1 cellular context compared by ENCODE assay signal in the genomic region with DNA sequence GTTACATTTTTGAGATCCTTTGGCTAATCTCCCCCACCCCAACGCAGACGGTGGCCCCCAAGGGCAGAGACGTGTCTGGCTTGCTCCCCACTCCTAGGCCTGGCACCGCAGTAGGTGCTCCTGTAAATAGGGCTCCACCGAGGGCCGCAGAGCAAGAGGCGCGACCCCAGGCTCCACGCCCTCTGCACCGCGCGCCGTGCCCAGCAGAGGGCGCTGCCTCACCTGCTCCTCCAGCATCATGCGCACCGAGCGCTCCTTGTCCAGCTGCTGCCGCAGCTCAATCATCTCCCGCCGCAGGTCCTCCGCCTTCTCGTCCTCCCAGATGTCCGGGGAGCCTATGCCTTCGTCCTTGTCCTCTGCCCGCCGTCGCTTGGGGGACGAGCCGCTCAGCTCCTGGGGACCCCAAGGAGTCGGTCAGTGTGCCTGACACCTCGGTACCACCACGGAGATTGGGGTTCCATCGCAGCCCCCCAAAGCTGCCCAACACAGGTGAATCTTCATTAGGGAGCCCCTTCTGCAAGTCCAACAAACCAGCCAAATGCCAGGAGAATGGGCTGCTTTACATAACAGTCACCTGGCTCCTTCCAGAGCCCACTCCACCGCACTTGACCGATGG.
TF ChIP-seq lines count a peak whose summit lies in the region.

No MANE protein-coding gene starts in this region.

TF ChIP-seq in K562, 482 proteins besides CTCF, POLR2A, EP300 and RAD21 (continued from another document and continues in another):
- TF ChIP-seq, protein P1, sequence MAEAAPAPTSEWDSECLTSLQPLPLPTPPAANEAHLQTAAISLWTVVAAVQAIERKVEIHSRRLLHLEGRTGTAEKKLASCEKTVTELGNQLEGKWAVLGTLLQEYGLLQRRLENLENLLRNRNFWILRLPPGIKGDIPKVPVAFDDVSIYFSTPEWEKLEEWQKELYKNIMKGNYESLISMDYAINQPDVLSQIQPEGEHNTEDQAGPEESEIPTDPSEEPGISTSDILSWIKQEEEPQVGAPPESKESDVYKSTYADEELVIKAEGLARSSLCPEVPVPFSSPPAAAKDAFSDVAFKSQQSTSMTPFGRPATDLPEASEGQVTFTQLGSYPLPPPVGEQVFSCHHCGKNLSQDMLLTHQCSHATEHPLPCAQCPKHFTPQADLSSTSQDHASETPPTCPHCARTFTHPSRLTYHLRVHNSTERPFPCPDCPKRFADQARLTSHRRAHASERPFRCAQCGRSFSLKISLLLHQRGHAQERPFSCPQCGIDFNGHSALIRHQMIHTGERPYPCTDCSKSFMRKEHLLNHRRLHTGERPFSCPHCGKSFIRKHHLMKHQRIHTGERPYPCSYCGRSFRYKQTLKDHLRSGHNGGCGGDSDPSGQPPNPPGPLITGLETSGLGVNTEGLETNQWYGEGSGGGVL (CRISPR knock-in tag; IDR thresholded peaks at IDR 0.05): no peak
- peak in 2 of 3 experiments; percentile 10 to 28 for TF ChIP-seq YY1 (IDR thresholded peaks at IDR 0.05; ENCODE audit: borderline replicate concordance in 1 of 3, control insufficient read depth in 1 of 3, extremely low read depth in 1 of 3, insufficient read depth in 3 of 3, insufficient read length in 1 of 3, insufficient replicate concordance in 2 of 3, low read depth in 1 of 3, low read length in 2 of 3)
- no peak for TF ChIP-seq ZNF79 (CRISPR knock-in tag; IDR thresholded peaks at IDR 0.05; ENCODE audit: low read depth)
- no peak for TF ChIP-seq SETDB1 (IDR thresholded peaks at IDR 0.05; ENCODE audit: low read length)
- TF ChIP-seq MEIS2 (IDR thresholded peaks at IDR 0.05; ENCODE audit: partially characterized antibody): peak; percentile 41
- TF ChIP-seq ETV5 (CRISPR knock-in tag; IDR thresholded peaks at IDR 0.05; ENCODE audit: low read depth): no peak
- no peak for TF ChIP-seq ILK (tag; IDR thresholded peaks at IDR 0.05; ENCODE audit: borderline replicate concordance, low read depth)
- 0 out of 4 replicates have a peak, but pooled peaks of 1 of the 2 experiments have one; percentile 19 for TF ChIP-seq RCOR1 (IDR thresholded peaks at IDR 0.05; ENCODE audit: borderline replicate concordance in 1 of 2, low read depth in 2 of 2, low read length in 2 of 2)
- TF ChIP-seq, protein P2, sequence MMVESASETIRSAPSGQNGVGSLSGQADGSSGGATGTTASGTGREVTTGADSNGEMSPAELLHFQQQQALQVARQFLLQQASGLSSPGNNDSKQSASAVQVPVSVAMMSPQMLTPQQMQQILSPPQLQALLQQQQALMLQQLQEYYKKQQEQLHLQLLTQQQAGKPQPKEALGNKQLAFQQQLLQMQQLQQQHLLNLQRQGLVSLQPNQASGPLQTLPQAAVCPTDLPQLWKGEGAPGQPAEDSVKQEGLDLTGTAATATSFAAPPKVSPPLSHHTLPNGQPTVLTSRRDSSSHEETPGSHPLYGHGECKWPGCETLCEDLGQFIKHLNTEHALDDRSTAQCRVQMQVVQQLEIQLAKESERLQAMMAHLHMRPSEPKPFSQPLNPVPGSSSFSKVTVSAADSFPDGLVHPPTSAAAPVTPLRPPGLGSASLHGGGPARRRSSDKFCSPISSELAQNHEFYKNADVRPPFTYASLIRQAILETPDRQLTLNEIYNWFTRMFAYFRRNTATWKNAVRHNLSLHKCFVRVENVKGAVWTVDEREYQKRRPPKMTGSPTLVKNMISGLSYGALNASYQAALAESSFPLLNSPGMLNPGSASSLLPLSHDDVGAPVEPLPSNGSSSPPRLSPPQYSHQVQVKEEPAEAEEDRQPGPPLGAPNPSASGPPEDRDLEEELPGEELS (CRISPR knock-in tag; IDR thresholded peaks at IDR 0.05; ENCODE audit: borderline replicate concordance): no peak
- TF ChIP-seq, protein P3, sequence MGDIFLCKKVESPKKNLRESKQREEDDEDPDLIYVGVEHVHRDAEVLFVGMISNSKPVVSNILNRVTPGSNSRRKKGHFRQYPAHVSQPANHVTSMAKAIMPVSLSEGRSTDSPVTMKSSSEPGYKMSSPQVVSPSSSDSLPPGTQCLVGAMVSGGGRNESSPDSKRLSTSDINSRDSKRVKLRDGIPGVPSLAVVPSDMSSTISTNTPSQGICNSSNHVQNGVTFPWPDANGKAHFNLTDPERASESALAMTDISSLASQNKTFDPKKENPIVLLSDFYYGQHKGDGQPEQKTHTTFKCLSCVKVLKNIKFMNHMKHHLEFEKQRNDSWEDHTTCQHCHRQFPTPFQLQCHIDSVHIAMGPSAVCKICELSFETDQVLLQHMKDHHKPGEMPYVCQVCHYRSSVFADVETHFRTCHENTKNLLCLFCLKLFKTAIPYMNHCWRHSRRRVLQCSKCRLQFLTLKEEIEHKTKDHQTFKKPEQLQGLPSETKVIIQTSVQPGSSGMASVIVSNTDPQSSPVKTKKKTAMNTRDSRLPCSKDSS (IDR thresholded peaks at IDR 0.05; ENCODE audit: low read depth, partially characterized antibody): no peak
- no peak for TF ChIP-seq MYNN (IDR thresholded peaks at IDR 0.05)
- no peak for TF ChIP-seq MYNN (CRISPR knock-in tag; IDR thresholded peaks at IDR 0.05)
- TF ChIP-seq NRF1 (conservative IDR thresholded peaks at IDR 0.05 in 1 of 2, IDR thresholded peaks at IDR 0.05 in 1 of 2): 0 out of 4 replicates have a peak, but pooled peaks have one; percentile 21 to 23
- no peak for TF ChIP-seq HDAC6 (IDR thresholded peaks at IDR 0.05; ENCODE audit: low read depth, low read length)
- TF ChIP-seq RNF2 (IDR thresholded peaks at IDR 0.05): no peak
- TF ChIP-seq PTTG1 (tag; IDR thresholded peaks at IDR 0.05; ENCODE audit: low read depth): no peak
- TF ChIP-seq RBFOX2 (IDR thresholded peaks at IDR 0.05; ENCODE audit: low read depth, low read length): 0 out of 2 replicates have a peak, but pooled peaks have one; percentile 16
- TF ChIP-seq ZNF217 (CRISPR knock-in tag; IDR thresholded peaks at IDR 0.05): no peak
- TF ChIP-seq, protein P4, sequence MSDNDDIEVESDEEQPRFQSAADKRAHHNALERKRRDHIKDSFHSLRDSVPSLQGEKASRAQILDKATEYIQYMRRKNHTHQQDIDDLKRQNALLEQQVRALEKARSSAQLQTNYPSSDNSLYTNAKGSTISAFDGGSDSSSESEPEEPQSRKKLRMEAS (CRISPR knock-in tag; IDR thresholded peaks at IDR 0.05): peak; percentile 38; the same call in 1 of the 2 replicates
- TF ChIP-seq KHSRP (IDR thresholded peaks at IDR 0.05): no peak
- no peak for TF ChIP-seq FOSL1 (tag; conservative IDR thresholded peaks at IDR 0.05)
- TF ChIP-seq, protein P5, sequence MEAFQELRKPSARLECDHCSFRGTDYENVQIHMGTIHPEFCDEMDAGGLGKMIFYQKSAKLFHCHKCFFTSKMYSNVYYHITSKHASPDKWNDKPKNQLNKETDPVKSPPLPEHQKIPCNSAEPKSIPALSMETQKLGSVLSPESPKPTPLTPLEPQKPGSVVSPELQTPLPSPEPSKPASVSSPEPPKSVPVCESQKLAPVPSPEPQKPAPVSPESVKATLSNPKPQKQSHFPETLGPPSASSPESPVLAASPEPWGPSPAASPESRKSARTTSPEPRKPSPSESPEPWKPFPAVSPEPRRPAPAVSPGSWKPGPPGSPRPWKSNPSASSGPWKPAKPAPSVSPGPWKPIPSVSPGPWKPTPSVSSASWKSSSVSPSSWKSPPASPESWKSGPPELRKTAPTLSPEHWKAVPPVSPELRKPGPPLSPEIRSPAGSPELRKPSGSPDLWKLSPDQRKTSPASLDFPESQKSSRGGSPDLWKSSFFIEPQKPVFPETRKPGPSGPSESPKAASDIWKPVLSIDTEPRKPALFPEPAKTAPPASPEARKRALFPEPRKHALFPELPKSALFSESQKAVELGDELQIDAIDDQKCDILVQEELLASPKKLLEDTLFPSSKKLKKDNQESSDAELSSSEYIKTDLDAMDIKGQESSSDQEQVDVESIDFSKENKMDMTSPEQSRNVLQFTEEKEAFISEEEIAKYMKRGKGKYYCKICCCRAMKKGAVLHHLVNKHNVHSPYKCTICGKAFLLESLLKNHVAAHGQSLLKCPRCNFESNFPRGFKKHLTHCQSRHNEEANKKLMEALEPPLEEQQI (IDR thresholded peaks at IDR 0.05): no peak
- TF ChIP-seq CREM (IDR thresholded peaks at IDR 0.05; ENCODE audit: low read depth): peak; percentile 58
- TF ChIP-seq HNRNPH1 (optimal IDR thresholded peaks at IDR 0.05; ENCODE audit: low read depth, low read length): no peak
- no peak for TF ChIP-seq TBP (optimal IDR thresholded peaks at IDR 0.05; ENCODE audit: low read depth, low read length)
- TF ChIP-seq, protein P6, sequence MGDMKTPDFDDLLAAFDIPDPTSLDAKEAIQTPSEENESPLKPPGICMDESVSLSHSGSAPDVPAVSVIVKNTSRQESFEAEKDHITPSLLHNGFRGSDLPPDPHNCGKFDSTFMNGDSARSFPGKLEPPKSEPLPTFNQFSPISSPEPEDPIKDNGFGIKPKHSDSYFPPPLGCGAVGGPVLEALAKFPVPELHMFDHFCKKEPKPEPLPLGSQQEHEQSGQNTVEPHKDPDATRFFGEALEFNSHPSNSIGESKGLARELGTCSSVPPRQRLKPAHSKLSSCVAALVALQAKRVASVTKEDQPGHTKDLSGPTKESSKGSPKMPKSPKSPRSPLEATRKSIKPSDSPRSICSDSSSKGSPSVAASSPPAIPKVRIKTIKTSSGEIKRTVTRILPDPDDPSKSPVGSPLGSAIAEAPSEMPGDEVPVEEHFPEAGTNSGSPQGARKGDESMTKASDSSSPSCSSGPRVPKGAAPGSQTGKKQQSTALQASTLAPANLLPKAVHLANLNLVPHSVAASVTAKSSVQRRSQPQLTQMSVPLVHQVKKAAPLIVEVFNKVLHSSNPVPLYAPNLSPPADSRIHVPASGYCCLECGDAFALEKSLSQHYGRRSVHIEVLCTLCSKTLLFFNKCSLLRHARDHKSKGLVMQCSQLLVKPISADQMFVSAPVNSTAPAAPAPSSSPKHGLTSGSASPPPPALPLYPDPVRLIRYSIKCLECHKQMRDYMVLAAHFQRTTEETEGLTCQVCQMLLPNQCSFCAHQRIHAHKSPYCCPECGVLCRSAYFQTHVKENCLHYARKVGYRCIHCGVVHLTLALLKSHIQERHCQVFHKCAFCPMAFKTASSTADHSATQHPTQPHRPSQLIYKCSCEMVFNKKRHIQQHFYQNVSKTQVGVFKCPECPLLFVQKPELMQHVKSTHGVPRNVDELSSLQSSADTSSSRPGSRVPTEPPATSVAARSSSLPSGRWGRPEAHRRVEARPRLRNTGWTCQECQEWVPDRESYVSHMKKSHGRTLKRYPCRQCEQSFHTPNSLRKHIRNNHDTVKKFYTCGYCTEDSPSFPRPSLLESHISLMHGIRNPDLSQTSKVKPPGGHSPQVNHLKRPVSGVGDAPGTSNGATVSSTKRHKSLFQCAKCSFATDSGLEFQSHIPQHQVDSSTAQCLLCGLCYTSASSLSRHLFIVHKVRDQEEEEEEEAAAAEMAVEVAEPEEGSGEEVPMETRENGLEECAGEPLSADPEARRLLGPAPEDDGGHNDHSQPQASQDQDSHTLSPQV (IDR thresholded peaks at IDR 0.05): no peak
- TF ChIP-seq ZNF274 (IDR thresholded peaks at IDR 0.05; ENCODE audit: borderline replicate concordance, low read depth, low read length): no peak
- no peak for TF ChIP-seq RFX1 (IDR thresholded peaks at IDR 0.05)
- no peak for TF ChIP-seq ZNF785 (CRISPR knock-in tag; IDR thresholded peaks at IDR 0.05)
- no peak for TF ChIP-seq ZNF699 (CRISPR knock-in tag; IDR thresholded peaks at IDR 0.05; ENCODE audit: insufficient replicate concordance)
- TF ChIP-seq POLR2H (tag; IDR thresholded peaks at IDR 0.05; ENCODE audit: low read depth): no peak
- no peak for TF ChIP-seq ZNF384 (IDR thresholded peaks at IDR 0.05; ENCODE audit: low read depth, low read length)
- TF ChIP-seq, protein P7, sequence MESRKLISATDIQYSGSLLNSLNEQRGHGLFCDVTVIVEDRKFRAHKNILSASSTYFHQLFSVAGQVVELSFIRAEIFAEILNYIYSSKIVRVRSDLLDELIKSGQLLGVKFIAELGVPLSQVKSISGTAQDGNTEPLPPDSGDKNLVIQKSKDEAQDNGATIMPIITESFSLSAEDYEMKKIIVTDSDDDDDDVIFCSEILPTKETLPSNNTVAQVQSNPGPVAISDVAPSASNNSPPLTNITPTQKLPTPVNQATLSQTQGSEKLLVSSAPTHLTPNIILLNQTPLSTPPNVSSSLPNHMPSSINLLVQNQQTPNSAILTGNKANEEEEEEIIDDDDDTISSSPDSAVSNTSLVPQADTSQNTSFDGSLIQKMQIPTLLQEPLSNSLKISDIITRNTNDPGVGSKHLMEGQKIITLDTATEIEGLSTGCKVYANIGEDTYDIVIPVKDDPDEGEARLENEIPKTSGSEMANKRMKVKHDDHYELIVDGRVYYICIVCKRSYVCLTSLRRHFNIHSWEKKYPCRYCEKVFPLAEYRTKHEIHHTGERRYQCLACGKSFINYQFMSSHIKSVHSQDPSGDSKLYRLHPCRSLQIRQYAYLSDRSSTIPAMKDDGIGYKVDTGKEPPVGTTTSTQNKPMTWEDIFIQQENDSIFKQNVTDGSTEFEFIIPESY (CRISPR knock-in tag; IDR thresholded peaks at IDR 0.05): peak; percentile 100
- peak in 1 of 2 experiments; percentile 17; a peak in 1 of 3 replicates for TF ChIP-seq CBX3 (IDR thresholded peaks at IDR 0.05; ENCODE audit: borderline replicate concordance in 1 of 2, low read length in 2 of 2)
- TF ChIP-seq SLC30A9 (CRISPR knock-in tag; IDR thresholded peaks at IDR 0.05): no peak
- no peak for TF ChIP-seq C11orf30 (IDR thresholded peaks at IDR 0.05; ENCODE audit: low read depth)
- no peak for TF ChIP-seq ETS2 (tag; IDR thresholded peaks at IDR 0.05; ENCODE audit: borderline replicate concordance, poor library complexity, severe bottlenecking)
- no peak for TF ChIP-seq CHD2 (IDR thresholded peaks at IDR 0.05; ENCODE audit: low read depth, low read length)
- TF ChIP-seq STAT5B (CRISPR knock-in tag; IDR thresholded peaks at IDR 0.05): no peak
- peak; percentile 54 for TF ChIP-seq PRPF4 (IDR thresholded peaks at IDR 0.05; ENCODE audit: insufficient read depth, low read depth, low read length, poor library complexity, severe bottlenecking)
- TF ChIP-seq TRIM28 (IDR thresholded peaks at IDR 0.05): no peak
- TF ChIP-seq, protein P8, sequence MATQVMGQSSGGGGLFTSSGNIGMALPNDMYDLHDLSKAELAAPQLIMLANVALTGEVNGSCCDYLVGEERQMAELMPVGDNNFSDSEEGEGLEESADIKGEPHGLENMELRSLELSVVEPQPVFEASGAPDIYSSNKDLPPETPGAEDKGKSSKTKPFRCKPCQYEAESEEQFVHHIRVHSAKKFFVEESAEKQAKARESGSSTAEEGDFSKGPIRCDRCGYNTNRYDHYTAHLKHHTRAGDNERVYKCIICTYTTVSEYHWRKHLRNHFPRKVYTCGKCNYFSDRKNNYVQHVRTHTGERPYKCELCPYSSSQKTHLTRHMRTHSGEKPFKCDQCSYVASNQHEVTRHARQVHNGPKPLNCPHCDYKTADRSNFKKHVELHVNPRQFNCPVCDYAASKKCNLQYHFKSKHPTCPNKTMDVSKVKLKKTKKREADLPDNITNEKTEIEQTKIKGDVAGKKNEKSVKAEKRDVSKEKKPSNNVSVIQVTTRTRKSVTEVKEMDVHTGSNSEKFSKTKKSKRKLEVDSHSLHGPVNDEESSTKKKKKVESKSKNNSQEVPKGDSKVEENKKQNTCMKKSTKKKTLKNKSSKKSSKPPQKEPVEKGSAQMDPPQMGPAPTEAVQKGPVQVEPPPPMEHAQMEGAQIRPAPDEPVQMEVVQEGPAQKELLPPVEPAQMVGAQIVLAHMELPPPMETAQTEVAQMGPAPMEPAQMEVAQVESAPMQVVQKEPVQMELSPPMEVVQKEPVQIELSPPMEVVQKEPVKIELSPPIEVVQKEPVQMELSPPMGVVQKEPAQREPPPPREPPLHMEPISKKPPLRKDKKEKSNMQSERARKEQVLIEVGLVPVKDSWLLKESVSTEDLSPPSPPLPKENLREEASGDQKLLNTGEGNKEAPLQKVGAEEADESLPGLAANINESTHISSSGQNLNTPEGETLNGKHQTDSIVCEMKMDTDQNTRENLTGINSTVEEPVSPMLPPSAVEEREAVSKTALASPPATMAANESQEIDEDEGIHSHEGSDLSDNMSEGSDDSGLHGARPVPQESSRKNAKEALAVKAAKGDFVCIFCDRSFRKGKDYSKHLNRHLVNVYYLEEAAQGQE (CRISPR knock-in tag; IDR thresholded peaks at IDR 0.05; ENCODE audit: low read depth): no peak
